In genomic region chr2:103809390-103809789, GRCh38 we compare ENCODE assay signal across 17 cellular contexts.
DNase-seq lines count a peak whose midpoint lies in the region; FAIRE-seq and TF ChIP-seq lines count a peak whose summit lies in the region.
"Had no signal": no experiment of that assay in that cellular context is flagged by ENCODE, and none has a peak within 500 bp of the region (broad histone marks: within the 10 kb centered on the region; RNA-seq: fewer than 3 reads in every experiment).

No MANE protein-coding gene starts in this region.

- H3K23ac ChIP-seq in H1 (ENCODE audit: insufficient read length), result no peak overlapping the region
- H3K23ac ChIP-seq in trophoblast cell (ENCODE audit: low read length), result no peak overlapping the region

- H3K79me1 ChIP-seq in H1 (ENCODE audit: low read depth, low read length) (no peaks in the 10 kb centered on the region), trophoblast cell (ENCODE audit: low read length) (no peaks in the 10 kb centered on the region)

- no peak overlapping the region for H3K4me2 ChIP-seq in H1 (ENCODE audit: insufficient read depth in 1 of 2, low read depth in 2 of 2, low read length in 2 of 2)
- H3K4me2 ChIP-seq in neural progenitor cell, result peak overlapping the region; percentile 31
- H3K4me2 ChIP-seq in trophoblast cell (ENCODE audit: low read length), result no peak overlapping the region

- WGBS in H1 (ENCODE audit: extremely low coverage in 1 of 2, insufficient coverage in 1 of 2, insufficient read length in 1 of 2, insufficient replicate concordance in 2 of 2, low coverage in 1 of 2, low lambda C conversion rate in 2 of 2, missing lambda C conversion rate in 1 of 2), 2 experiments, result 80% methylated on average over 6 of the region's 7 CpGs; no CpG with 5 or more reads in 1 of the 2 experiments
- WGBS in trophoblast cell (ENCODE audit: extremely low coverage, insufficient coverage, insufficient read length), result no CpG with 5 or more reads among the region's 7 CpGs

- H3K27me3 ChIP-seq in HUES48 (ENCODE audit: control insufficient read depth, insufficient read depth, low read length) (no peaks in the 10 kb centered on the region), H1 (replicated peaks in 1 of 4; ENCODE audit: control insufficient read depth in 3 of 4, extremely low read depth in 1 of 4, insufficient read depth in 3 of 4, low read length in 3 of 4) (no peaks in the 10 kb centered on the region), neural progenitor cell (no peaks in the 10 kb centered on the region), trophoblast cell (ENCODE audit: insufficient read depth, low read length) (no peaks in the 10 kb centered on the region)
- H3K27me3 ChIP-seq: BE2C had no signal

- H2BK12ac ChIP-seq in H1 (ENCODE audit: low read depth, low read length), result peak overlapping the region; percentile 95; the same call in 1 of the 2 replicates
- H2BK12ac ChIP-seq in trophoblast cell (ENCODE audit: low read length), result no peak overlapping the region

- DNase-seq in CMK (ENCODE audit: low read depth) (peak; percentile 73), H1 (ENCODE audit: low read depth in 1 of 2, low spot score in 2 of 2) (no peak), neural progenitor cell (ENCODE audit: low spot score) (no peak), type B pancreatic cell (ENCODE audit: extremely low spot score, unreplicated experiment) (no peak), trophoblast cell (no peak)
- no peak for DNase-seq in activated CD4-positive, CD25-positive, alpha-beta regulatory T cell (lab: John Stamatoyannopoulos, UW)
- DNase-seq: BE2C; Caco-2; CD4-positive, alpha-beta memory T cell; DND-41; GDM1 had no signal

- peaks cover 7% of the 10 kb centered on the region for H3K9me3 Mint-ChIP-seq in neural progenitor cell
- no peaks in the 10 kb centered on the region for H3K9me3 Mint-ChIP-seq in type B pancreatic cell

- no peak overlapping the region for H4K12ac ChIP-seq in trophoblast cell (ENCODE audit: low read depth, low read length)

- H3K23me2 ChIP-seq in H1 (ENCODE audit: low read depth, low read length), result no peaks in the 10 kb centered on the region

- H4K8ac ChIP-seq in H1 (ENCODE audit: extremely low read depth, insufficient read depth, low read length), result no peak overlapping the region
- H4K8ac ChIP-seq in trophoblast cell (ENCODE audit: low read depth, low read length), result no peak overlapping the region

- no peak overlapping the region for H3K4ac ChIP-seq in H1 (replicated peaks; ENCODE audit: insufficient read length, low read depth, low read length)
- H3K4ac ChIP-seq in trophoblast cell (ENCODE audit: low read depth, low read length), result no peak overlapping the region

- no peak overlapping the region for H3K14ac ChIP-seq in H1 (ENCODE audit: insufficient read length)
- H3K14ac ChIP-seq in trophoblast cell (ENCODE audit: low read length), result no peak overlapping the region

- CTCF ChIA-PET in H1 (lab: Charles Lee; ENCODE audit: partially characterized antibody), result no interaction called here

- peaks cover 25% of the 10 kb centered on the region for H3K4me1 Mint-ChIP-seq in neural progenitor cell
- H3K4me1 Mint-ChIP-seq in type B pancreatic cell (ENCODE audit: unreplicated experiment), result peaks cover 9% of the 10 kb centered on the region
- H3K4me1 Mint-ChIP-seq: CD4-positive, alpha-beta memory T cell had no signal

- no peak overlapping the region for H2BK15ac ChIP-seq in H1 (ENCODE audit: low read length)

- H3K36me3 Mint-ChIP-seq in neural progenitor cell, result no peaks in the 10 kb centered on the region
- no peaks in the 10 kb centered on the region for H3K36me3 Mint-ChIP-seq in type B pancreatic cell
- H3K36me3 Mint-ChIP-seq: CD4-positive, alpha-beta memory T cell had no signal

- H2BK120ac ChIP-seq in H1 (replicated peaks; ENCODE audit: low read depth, low read length) (no peak overlapping the region), trophoblast cell (ENCODE audit: insufficient read depth, low read length, poor library complexity) (no peak overlapping the region)

- no peak overlapping the region for H2BK20ac ChIP-seq in H1 (ENCODE audit: low read length)

- TF ChIP-seq RAD21 in H1 (IDR thresholded peaks at IDR 0.05 in 1 of 2, conservative IDR thresholded peaks at IDR 0.05 in 1 of 2; ENCODE audit: low read depth in 2 of 2, low read length in 2 of 2), result no peak

- H3K79me2 ChIP-seq in H1 (ENCODE audit: control insufficient read depth in 1 of 2, insufficient read depth in 2 of 2, low read length in 2 of 2), result no peaks in the 10 kb centered on the region
- H3K79me2 ChIP-seq in neural progenitor cell (ENCODE audit: low read depth), result no peaks in the 10 kb centered on the region
- H3K79me2 ChIP-seq in trophoblast cell (ENCODE audit: control insufficient read depth, insufficient read depth, low read length, poor library complexity), result no peaks in the 10 kb centered on the region

- H3K27ac ChIP-seq in HUES48 (ENCODE audit: low read depth, low read length) (peak overlapping the region; percentile 59), H1 (ENCODE audit: low read depth, low read length) (no peak overlapping the region), neural progenitor cell (peak overlapping the region; percentile 8), trophoblast cell (ENCODE audit: low read depth, low read length) (no peak overlapping the region)
- H3K27ac ChIP-seq: C4-2B, HL-60 had no signal

- H3K27me3 Mint-ChIP-seq in neural progenitor cell (ENCODE audit: insufficient read depth, low read depth), result peaks cover 8% of the 10 kb centered on the region
- H3K27me3 Mint-ChIP-seq in type B pancreatic cell, result no peaks in the 10 kb centered on the region
- H3K27me3 Mint-ChIP-seq: CD4-positive, alpha-beta memory T cell had no signal

- H3K27ac Mint-ChIP-seq in neural progenitor cell (no peak overlapping the region), type B pancreatic cell (no peak overlapping the region)
- H3K27ac Mint-ChIP-seq: CD4-positive, alpha-beta memory T cell had no signal

- TF ChIP-seq CTCF in H1 (IDR thresholded peaks at IDR 0.05; ENCODE audit: control extremely low read depth in 1 of 3, insufficient read depth in 1 of 3, low read depth in 1 of 3, low read length in 3 of 3) (no peak), neural progenitor cell (IDR thresholded peaks at IDR 0.05) (no peak), type B pancreatic cell (conservative IDR thresholded peaks at IDR 0.05) (no peak)

- TF ChIP-seq POLR2A in H1 (IDR thresholded peaks at IDR 0.05; ENCODE audit: control extremely low read depth in 1 of 2, low read depth in 2 of 2, low read length in 2 of 2), result no peak

- no peaks in the 10 kb centered on the region for H3K36me3 ChIP-seq in HUES48 (ENCODE audit: control insufficient read depth, insufficient read depth, low read length)
- H3K36me3 ChIP-seq in H1 (ENCODE audit: control insufficient read depth in 2 of 4, insufficient read depth in 4 of 4, low read length in 3 of 4), result no peaks in the 10 kb centered on the region
- H3K36me3 ChIP-seq in neural progenitor cell, result no peaks in the 10 kb centered on the region
- no peaks in the 10 kb centered on the region for H3K36me3 ChIP-seq in trophoblast cell (ENCODE audit: control insufficient read depth in 1 of 2, insufficient read depth in 2 of 2, low read length in 2 of 2)
- H3K36me3 ChIP-seq: BE2C had no signal

- H3K4me3 ChIP-seq in HUES48 (ENCODE audit: low read depth, low read length), result no peak overlapping the region; the same call in 1 of the 2 replicates
- no peak overlapping the region; a peak in 1 of 8 replicates for H3K4me3 ChIP-seq in H1 (ENCODE audit: extremely low read depth in 1 of 4, insufficient read depth in 2 of 4, low read depth in 3 of 4, low read length in 4 of 4)
- no peak overlapping the region for H3K4me3 ChIP-seq in neural progenitor cell
- H3K4me3 ChIP-seq in trophoblast cell (ENCODE audit: low read depth, low read length), result no peak overlapping the region

- H2AK5ac ChIP-seq in H1 (ENCODE audit: low read depth, low read length), result no peak overlapping the region
- no peak overlapping the region for H2AK5ac ChIP-seq in trophoblast cell (ENCODE audit: low read length)

- H2AFZ ChIP-seq in H1 (ENCODE audit: low read length) (no peak overlapping the region), neural progenitor cell (replicated peaks) (no peak overlapping the region), trophoblast cell (ENCODE audit: insufficient read depth, low read length, poor library complexity) (no peak overlapping the region)

- H3K9ac ChIP-seq in HUES48 (ENCODE audit: low read depth, low read length) (no peak overlapping the region), H1 (replicated peaks in 1 of 4; ENCODE audit: extremely low read depth in 1 of 4, low read depth in 3 of 4, low read length in 3 of 4) (no peak overlapping the region), neural progenitor cell (no peak overlapping the region), trophoblast cell (ENCODE audit: low read length) (no peak overlapping the region)

- H3K4me3 Mint-ChIP-seq in neural progenitor cell (no peak overlapping the region), type B pancreatic cell (no peak overlapping the region)
- H3K4me3 Mint-ChIP-seq: CD4-positive, alpha-beta memory T cell had no signal

- peaks cover 20% of the 10 kb centered on the region for H3F3A ChIP-seq in neural progenitor cell (ENCODE audit: low read depth)

- H4K91ac ChIP-seq in H1 (replicated peaks; ENCODE audit: insufficient read length, low read length) (no peak overlapping the region), trophoblast cell (ENCODE audit: low read depth, low read length) (no peak overlapping the region)

- no peak overlapping the region for H2BK5ac ChIP-seq in H1 (ENCODE audit: low read depth, low read length)
- H2BK5ac ChIP-seq in trophoblast cell (ENCODE audit: low read depth, low read length, poor library complexity), result no peak overlapping the region

- H3K4me1 ChIP-seq in HUES48 (ENCODE audit: control insufficient read depth, insufficient read depth, low read length), result peaks cover 41% of the 10 kb centered on the region
- H3K4me1 ChIP-seq in H1 (replicated peaks in 1 of 4; ENCODE audit: control insufficient read depth in 3 of 4, insufficient read depth in 4 of 4, low read length in 3 of 4), result peaks cover 1 to 8% (median 5%) of the 10 kb centered on the region in 4 experiments; a peak in 3 of 7 replicates
- peaks cover 51% of the 10 kb centered on the region for H3K4me1 ChIP-seq in neural progenitor cell
- no peaks in the 10 kb centered on the region for H3K4me1 ChIP-seq in trophoblast cell (ENCODE audit: control insufficient read depth in 1 of 2, insufficient read depth in 2 of 2, low read length in 2 of 2)
- H3K4me1 ChIP-seq: BE2C, Caco-2 had no signal

- H4K20me1 ChIP-seq in H1 (replicated peaks in 1 of 2; ENCODE audit: control insufficient read depth in 1 of 2, insufficient read depth in 2 of 2, low read length in 2 of 2), result no peaks in the 10 kb centered on the region
- H4K20me1 ChIP-seq in neural progenitor cell (ENCODE audit: low read depth), result no peaks in the 10 kb centered on the region

- no peak for TF ChIP-seq EP300 in H1 (IDR thresholded peaks at IDR 0.05; ENCODE audit: borderline replicate concordance in 1 of 2, low read depth in 2 of 2, low read length in 2 of 2)

- H3K18ac ChIP-seq in H1 (ENCODE audit: extremely low read depth, low read length) (no peak overlapping the region; the same call in 1 of the 2 replicates), trophoblast cell (ENCODE audit: low read length) (no peak overlapping the region)

- H3K9me3 ChIP-seq in HUES48 (ENCODE audit: control insufficient read depth, insufficient read depth, low read length) (no peaks in the 10 kb centered on the region), H1 (ENCODE audit: insufficient read depth in 2 of 2, low read depth in 1 of 2, low read length in 1 of 2) (no peaks in the 10 kb centered on the region), neural progenitor cell (ENCODE audit: low read depth) (no peaks in the 10 kb centered on the region), trophoblast cell (ENCODE audit: insufficient read depth, low read depth, low read length) (no peaks in the 10 kb centered on the region)
- H3K9me3 ChIP-seq: BE2C, Caco-2 had no signal

- no peak overlapping the region for H3K56ac ChIP-seq in H1 (replicated peaks; ENCODE audit: insufficient read length, low read depth, low read length)

- POLR2A ChIA-PET in H1 (lab: Charles Lee; ENCODE audit: partially characterized antibody), result no interaction called here

- no peak overlapping the region for H4K5ac ChIP-seq in H1 (ENCODE audit: insufficient read length, low read depth, low read length)

- FAIRE-seq in H1 (lab: Jason Lieb, UNC), result no peak
- FAIRE-seq: A204.1, GM12892, H54 had no signal

Comparison
In these comparisons a context has a peak if more than half of its experiments do, and no peak if none do; other contexts are left out.
1. H3K27ac ChIP-seq: peak in HUES48 (single experiment) and neural progenitor cell (single experiment); none in H1 (single experiment) and trophoblast cell (single experiment).